Comparison of ENCODE assay signal across 1 cellular context in genomic region chr12:94689002-94689645, GRCh38.
TF ChIP-seq lines count a peak whose summit lies in the region.

No MANE protein-coding gene starts in this region.

TF ChIP-seq in WTC11, 78 proteins besides CTCF, POLR2A, EP300 and RAD21 (continued from another document):
- TF ChIP-seq, protein P1, sequence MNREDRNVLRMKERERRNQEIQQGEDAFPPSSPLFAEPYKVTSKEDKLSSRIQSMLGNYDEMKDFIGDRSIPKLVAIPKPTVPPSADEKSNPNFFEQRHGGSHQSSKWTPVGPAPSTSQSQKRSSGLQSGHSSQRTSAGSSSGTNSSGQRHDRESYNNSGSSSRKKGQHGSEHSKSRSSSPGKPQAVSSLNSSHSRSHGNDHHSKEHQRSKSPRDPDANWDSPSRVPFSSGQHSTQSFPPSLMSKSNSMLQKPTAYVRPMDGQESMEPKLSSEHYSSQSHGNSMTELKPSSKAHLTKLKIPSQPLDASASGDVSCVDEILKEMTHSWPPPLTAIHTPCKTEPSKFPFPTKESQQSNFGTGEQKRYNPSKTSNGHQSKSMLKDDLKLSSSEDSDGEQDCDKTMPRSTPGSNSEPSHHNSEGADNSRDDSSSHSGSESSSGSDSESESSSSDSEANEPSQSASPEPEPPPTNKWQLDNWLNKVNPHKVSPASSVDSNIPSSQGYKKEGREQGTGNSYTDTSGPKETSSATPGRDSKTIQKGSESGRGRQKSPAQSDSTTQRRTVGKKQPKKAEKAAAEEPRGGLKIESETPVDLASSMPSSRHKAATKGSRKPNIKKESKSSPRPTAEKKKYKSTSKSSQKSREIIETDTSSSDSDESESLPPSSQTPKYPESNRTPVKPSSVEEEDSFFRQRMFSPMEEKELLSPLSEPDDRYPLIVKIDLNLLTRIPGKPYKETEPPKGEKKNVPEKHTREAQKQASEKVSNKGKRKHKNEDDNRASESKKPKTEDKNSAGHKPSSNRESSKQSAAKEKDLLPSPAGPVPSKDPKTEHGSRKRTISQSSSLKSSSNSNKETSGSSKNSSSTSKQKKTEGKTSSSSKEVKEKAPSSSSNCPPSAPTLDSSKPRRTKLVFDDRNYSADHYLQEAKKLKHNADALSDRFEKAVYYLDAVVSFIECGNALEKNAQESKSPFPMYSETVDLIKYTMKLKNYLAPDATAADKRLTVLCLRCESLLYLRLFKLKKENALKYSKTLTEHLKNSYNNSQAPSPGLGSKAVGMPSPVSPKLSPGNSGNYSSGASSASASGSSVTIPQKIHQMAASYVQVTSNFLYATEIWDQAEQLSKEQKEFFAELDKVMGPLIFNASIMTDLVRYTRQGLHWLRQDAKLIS (CRISPR knock-in tag; IDR thresholded peaks at IDR 0.05; ENCODE audit: borderline replicate concordance), result no peak
- TF ChIP-seq NFATC4 (CRISPR knock-in tag; IDR thresholded peaks at IDR 0.05) (no peak), FOXK1 (CRISPR knock-in tag; IDR thresholded peaks at IDR 0.05) (no peak), ATF3 (CRISPR knock-in tag; conservative IDR thresholded peaks at IDR 0.05) (no peak), EMX1 (CRISPR knock-in tag; IDR thresholded peaks at IDR 0.05) (no peak), CBFB (CRISPR knock-in tag; IDR thresholded peaks at IDR 0.05; ENCODE audit: low read depth) (no peak), KAT7 (CRISPR knock-in tag; IDR thresholded peaks at IDR 0.05; ENCODE audit: borderline replicate concordance) (no peak), TP53 (CRISPR knock-in tag; IDR thresholded peaks at IDR 0.05) (no peak), PRRX2 (CRISPR knock-in tag; IDR thresholded peaks at IDR 0.05) (no peak), ZNF232 (CRISPR knock-in tag; IDR thresholded peaks at IDR 0.05) (no peak), FOXJ3 (CRISPR knock-in tag; IDR thresholded peaks at IDR 0.05; ENCODE audit: borderline replicate concordance) (no peak), USF1 (CRISPR knock-in tag; IDR thresholded peaks at IDR 0.05) (no peak), ZNF219 (CRISPR knock-in tag; IDR thresholded peaks at IDR 0.05; ENCODE audit: borderline replicate concordance) (no peak), FOXP4 (CRISPR knock-in tag; IDR thresholded peaks at IDR 0.05) (no peak)
- TF ChIP-seq, protein P2, sequence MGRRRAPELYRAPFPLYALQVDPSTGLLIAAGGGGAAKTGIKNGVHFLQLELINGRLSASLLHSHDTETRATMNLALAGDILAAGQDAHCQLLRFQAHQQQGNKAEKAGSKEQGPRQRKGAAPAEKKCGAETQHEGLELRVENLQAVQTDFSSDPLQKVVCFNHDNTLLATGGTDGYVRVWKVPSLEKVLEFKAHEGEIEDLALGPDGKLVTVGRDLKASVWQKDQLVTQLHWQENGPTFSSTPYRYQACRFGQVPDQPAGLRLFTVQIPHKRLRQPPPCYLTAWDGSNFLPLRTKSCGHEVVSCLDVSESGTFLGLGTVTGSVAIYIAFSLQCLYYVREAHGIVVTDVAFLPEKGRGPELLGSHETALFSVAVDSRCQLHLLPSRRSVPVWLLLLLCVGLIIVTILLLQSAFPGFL (CRISPR knock-in tag; IDR thresholded peaks at IDR 0.05; ENCODE audit: borderline replicate concordance), result no peak
TF ChIP-seq in WTC11: peak in this region for 0.
